15 cellular contexts compared by ENCODE assay signal in the genomic region with DNA sequence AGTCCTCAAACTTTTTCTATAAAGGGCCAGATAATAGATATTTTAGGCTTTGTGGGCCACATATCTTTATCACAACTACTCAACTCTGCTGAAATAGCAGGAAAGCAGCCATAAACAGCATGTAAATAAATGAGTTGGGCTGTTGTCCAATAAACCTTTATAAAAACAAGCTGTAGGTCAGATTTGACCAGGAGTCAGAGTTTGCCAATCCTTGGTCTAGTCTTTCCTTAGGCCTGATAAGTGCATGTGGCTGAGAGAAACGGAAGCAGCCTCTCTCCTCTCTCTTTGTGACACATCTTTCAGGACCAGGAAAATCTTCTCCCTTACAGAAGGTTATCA.
A peak's percentile ranks its signal among the peaks of the same experiment; 100 is the strongest.
DNase-seq lines count a peak whose midpoint lies in the region; ATAC-seq, FAIRE-seq and TF ChIP-seq lines count a peak whose summit lies in the region.
"Had no signal": no experiment of that assay in that cellular context is flagged by ENCODE, and none has a peak within 500 bp of the region (broad histone marks: within the 10 kb centered on the region; RNA-seq: fewer than 3 reads in every experiment).

No MANE protein-coding gene starts in this region.

- no peak for TF ChIP-seq CTCF in astrocyte of the spinal cord (IDR thresholded peaks at IDR 0.05; ENCODE audit: low read depth, low read length)
- no peak for TF ChIP-seq CTCF in keratinocyte (optimal IDR thresholded peaks at IDR 0.05 in 1 of 3, IDR thresholded peaks at IDR 0.05 in 1 of 3, conservative IDR thresholded peaks at IDR 0.05 in 1 of 3; ENCODE audit: extremely low read depth in 1 of 3, insufficient read depth in 2 of 3, low read length in 3 of 3)

- H3K79me2 ChIP-seq in keratinocyte (ENCODE audit: control insufficient read depth, insufficient read depth, low read length) = no peaks in the 10 kb centered on the region

- intact Hi-C loops in activated T-helper 1 cell treated with anti-CD3 and anti-CD28 coated beads, Interleukin-12 subunit alpha, Interleukin-12 subunit beta, Interleukin-2, Interleukin-4 antibody, amounts not matched to agents 30 ng/mL and 10 ng/mL and 1 ng/mL, durations not matched to agents 14 hours and 24 hours and 36 hours (cut with micrococcal nuclease) = no loop called here

- peaks cover 37% of the 10 kb centered on the region for H3K4me1 ChIP-seq in keratinocyte (ENCODE audit: control insufficient read depth, extremely low read depth, insufficient read depth, low read length)
- H3K4me1 ChIP-seq in CD8-positive, alpha-beta memory T cell (ENCODE audit: insufficient read depth, low read length) = no peaks in the 10 kb centered on the region
- H3K4me1 ChIP-seq: psoas muscle had no signal

- in situ Hi-C loops in astrocyte of the spinal cord (cut with HindIII; ENCODE audit: low sequenced_read_pairs) = no loop called here

- H3K9me3 ChIP-seq in keratinocyte (ENCODE audit: control insufficient read depth, low read depth, low read length) = no peaks in the 10 kb centered on the region
- no peaks in the 10 kb centered on the region for H3K9me3 ChIP-seq in CD8-positive, alpha-beta memory T cell (ENCODE audit: low read length)
- H3K9me3 ChIP-seq: psoas muscle had no signal

- H3K9ac ChIP-seq in keratinocyte (ENCODE audit: control insufficient read depth, extremely low read depth, insufficient read depth, low read length) = peak overlapping the region; percentile 57

- no peaks in the 10 kb centered on the region for H3K36me3 ChIP-seq in keratinocyte (ENCODE audit: control insufficient read depth in 2 of 2, extremely low read depth in 1 of 2, insufficient read depth in 2 of 2, low read length in 2 of 2)
- H3K36me3 ChIP-seq in CD8-positive, alpha-beta memory T cell (ENCODE audit: insufficient read depth, low read length) = no peaks in the 10 kb centered on the region

- no peak overlapping the region for H3K4me3 Mint-ChIP-seq in naive thymus-derived CD8-positive, alpha-beta T cell
- H3K4me3 Mint-ChIP-seq in CD8-positive, alpha-beta memory T cell = no peak overlapping the region
- H3K4me3 Mint-ChIP-seq in activated T-helper 1 cell treated with anti-CD3 and anti-CD28 coated beads, Interleukin-12 subunit alpha, Interleukin-12 subunit beta, Interleukin-2, Interleukin-4 antibody, amounts not matched to agents 30 ng/mL and 10 ng/mL and 1 ng/mL, durations not matched to agents 14 hours and 24 hours and 36 hours = no peak overlapping the region
- H3K4me3 Mint-ChIP-seq: dendritic cell treated with granulocyte-macrophage colony-stimulating factor and Interleukin-4, amounts not matched to agents 40 ng/mL and 50 ng/mL, for 4 days; immature natural killer cell had no signal

- no peaks in the 10 kb centered on the region for H3K27me3 ChIP-seq in keratinocyte (ENCODE audit: control insufficient read depth, extremely low read depth, insufficient read depth, low read length)
- H3K27me3 ChIP-seq in CD8-positive, alpha-beta memory T cell (ENCODE audit: insufficient read depth, low read length, poor library complexity, severe bottlenecking) = no peaks in the 10 kb centered on the region

- no peak overlapping the region for H3K4me3 ChIP-seq in astrocyte of the spinal cord (ENCODE audit: low read depth, low read length)
- peak overlapping the region in 2 of 3 experiments; percentile 48 to 49 for H3K4me3 ChIP-seq in keratinocyte (ENCODE audit: control insufficient read depth in 2 of 3, extremely low read depth in 1 of 3, insufficient read depth in 2 of 3, low read depth in 1 of 3, low read length in 3 of 3)
- no peak overlapping the region for H3K4me3 ChIP-seq in CD8-positive, alpha-beta memory T cell (ENCODE audit: low read length)
- H3K4me3 ChIP-seq: psoas muscle had no signal

- no peaks in the 10 kb centered on the region for H4K20me1 ChIP-seq in keratinocyte (ENCODE audit: control insufficient read depth, extremely low read depth, insufficient read depth, low read length)

- H3K27me3 Mint-ChIP-seq in naive thymus-derived CD8-positive, alpha-beta T cell = no peaks in the 10 kb centered on the region
- no peaks in the 10 kb centered on the region for H3K27me3 Mint-ChIP-seq in CD8-positive, alpha-beta memory T cell
- peaks cover 2% of the 10 kb centered on the region for H3K27me3 Mint-ChIP-seq in activated T-helper 1 cell treated with anti-CD3 and anti-CD28 coated beads, Interleukin-12 subunit alpha, Interleukin-12 subunit beta, Interleukin-2, Interleukin-4 antibody, amounts not matched to agents 30 ng/mL and 10 ng/mL and 1 ng/mL, durations not matched to agents 14 hours and 24 hours and 36 hours (ENCODE audit: insufficient read depth)
- H3K27me3 Mint-ChIP-seq: dendritic cell treated with granulocyte-macrophage colony-stimulating factor and Interleukin-4, amounts not matched to agents 40 ng/mL and 50 ng/mL, for 4 days; T-helper 17 cell had no signal

- H3K9me1 ChIP-seq in keratinocyte (ENCODE audit: control insufficient read depth, extremely low read depth, insufficient read depth, low read length) = no peaks in the 10 kb centered on the region

- no peak for FAIRE-seq in keratinocyte (lab: Jason Lieb, UNC)
- FAIRE-seq: G401.6 had no signal

- DNase-seq in astrocyte of the spinal cord (ENCODE audit: low read depth, low spot score) (peak; percentile 43), keratinocyte (ENCODE audit: low read depth, low spot score) (no peak), stromal cell of bone marrow (ENCODE audit: low read depth) (peak; percentile 3), C1 segment of cervical spinal cord (lab: John Stamatoyannopoulos, UW) (no peak)
- no peak for DNase-seq in naive thymus-derived CD8-positive, alpha-beta T cell
- no peak for DNase-seq in CD8-positive, alpha-beta memory T cell
- no peak for DNase-seq in activated T-helper 1 cell treated with anti-CD3 and anti-CD28 coated beads, Interleukin-12 subunit alpha, Interleukin-12 subunit beta, Interleukin-2, Interleukin-4 antibody, amounts not matched to agents 30 ng/mL and 10 ng/mL and 1 ng/mL, durations not matched to agents 14 hours and 24 hours and 36 hours (ENCODE audit: low spot score)
- DNase-seq: activated T-cell treated with anti-CD3 and anti-CD28 coated beads, Interleukin-2, amount 50 U/mL, for 1 hour; immature natural killer cell; psoas muscle; stimulated activated CD4-positive, alpha-beta T cell treated with anti-CD3 and anti-CD28 coated beads, Interleukin-4, amount 100 ng/mL, for 24 hours; T-helper 17 cell had no signal

- H3K4me1 Mint-ChIP-seq in naive thymus-derived CD8-positive, alpha-beta T cell = no peaks in the 10 kb centered on the region
- no peaks in the 10 kb centered on the region for H3K4me1 Mint-ChIP-seq in CD8-positive, alpha-beta memory T cell
- no peaks in the 10 kb centered on the region for H3K4me1 Mint-ChIP-seq in activated T-helper 1 cell treated with anti-CD3 and anti-CD28 coated beads, Interleukin-12 subunit alpha, Interleukin-12 subunit beta, Interleukin-2, Interleukin-4 antibody, amounts not matched to agents 30 ng/mL and 10 ng/mL and 1 ng/mL, durations not matched to agents 14 hours and 24 hours and 36 hours (ENCODE audit: low read depth)
- H3K4me1 Mint-ChIP-seq: immature natural killer cell had no signal

- peak overlapping the region; percentile 80 for H3K4me2 ChIP-seq in keratinocyte (ENCODE audit: control insufficient read depth, extremely low read depth, insufficient read depth, low read depth, low read length)

- H2AFZ ChIP-seq in keratinocyte (ENCODE audit: control insufficient read depth, low read length) = peak overlapping the region; percentile 84

- dilution Hi-C loops in keratinocyte (cut with MboI; ENCODE audit: extremely low pct_ligation_motif_present, low sequenced_read_pairs) = no loop called here

- no peaks in the 10 kb centered on the region for H3K36me3 Mint-ChIP-seq in naive thymus-derived CD8-positive, alpha-beta T cell
- H3K36me3 Mint-ChIP-seq in CD8-positive, alpha-beta memory T cell = no peaks in the 10 kb centered on the region
- H3K36me3 Mint-ChIP-seq in activated T-helper 1 cell treated with anti-CD3 and anti-CD28 coated beads, Interleukin-12 subunit alpha, Interleukin-12 subunit beta, Interleukin-2, Interleukin-4 antibody, amounts not matched to agents 30 ng/mL and 10 ng/mL and 1 ng/mL, durations not matched to agents 14 hours and 24 hours and 36 hours (ENCODE audit: low read depth) = no peaks in the 10 kb centered on the region
- H3K36me3 Mint-ChIP-seq: immature natural killer cell had no signal

- H3K27ac ChIP-seq in keratinocyte (ENCODE audit: control insufficient read depth, insufficient read depth, low read length) = peak overlapping the region; percentile 83
- H3K27ac ChIP-seq in CD8-positive, alpha-beta memory T cell (ENCODE audit: low read depth, low read length) = no peak overlapping the region
- H3K27ac ChIP-seq: psoas muscle had no signal

- CTCF ChIA-PET in CD8-positive, alpha-beta memory T cell (lab: Charles Lee) = no interaction called here

- ATAC-seq in HG03025 (IDR thresholded peaks at IDR 0.05; ENCODE audit: low FRiP score, unreplicated experiment) = peak; percentile 2
- no peak for ATAC-seq in naive thymus-derived CD8-positive, alpha-beta T cell
- ATAC-seq: T-helper 17 cell had no signal

- H3K9me3 Mint-ChIP-seq in naive thymus-derived CD8-positive, alpha-beta T cell = no peaks in the 10 kb centered on the region
- H3K9me3 Mint-ChIP-seq in CD8-positive, alpha-beta memory T cell = no peaks in the 10 kb centered on the region
- H3K9me3 Mint-ChIP-seq in activated T-helper 1 cell treated with anti-CD3 and anti-CD28 coated beads, Interleukin-12 subunit alpha, Interleukin-12 subunit beta, Interleukin-2, Interleukin-4 antibody, amounts not matched to agents 30 ng/mL and 10 ng/mL and 1 ng/mL, durations not matched to agents 14 hours and 24 hours and 36 hours = no peaks in the 10 kb centered on the region
- H3K9me3 Mint-ChIP-seq: dendritic cell treated with granulocyte-macrophage colony-stimulating factor and Interleukin-4, amounts not matched to agents 40 ng/mL and 50 ng/mL, for 4 days had no signal

- H3K27ac Mint-ChIP-seq in naive thymus-derived CD8-positive, alpha-beta T cell = no peak overlapping the region
- no peak overlapping the region for H3K27ac Mint-ChIP-seq in CD8-positive, alpha-beta memory T cell
- no peak overlapping the region for H3K27ac Mint-ChIP-seq in activated T-helper 1 cell treated with anti-CD3 and anti-CD28 coated beads, Interleukin-12 subunit alpha, Interleukin-12 subunit beta, Interleukin-2, Interleukin-4 antibody, amounts not matched to agents 30 ng/mL and 10 ng/mL and 1 ng/mL, durations not matched to agents 14 hours and 24 hours and 36 hours
- H3K27ac Mint-ChIP-seq: dendritic cell treated with granulocyte-macrophage colony-stimulating factor and Interleukin-4, amounts not matched to agents 40 ng/mL and 50 ng/mL, for 4 days; immature natural killer cell; T-helper 17 cell had no signal

- POLR2A ChIA-PET in naive thymus-derived CD8-positive, alpha-beta T cell (lab: Charles Lee) = no interaction called here
- POLR2A ChIA-PET in CD8-positive, alpha-beta memory T cell (lab: Charles Lee) = no interaction called here

Comparison
In these comparisons a context has a peak if more than half of its experiments do, and no peak if none do; other contexts are left out.
1. DNase-seq: peak in astrocyte of the spinal cord (single experiment) and stromal cell of bone marrow (single experiment); none in keratinocyte (single experiment), C1 segment of cervical spinal cord (0 of 14), naive thymus-derived CD8-positive, alpha-beta T cell (0 of 10), CD8-positive, alpha-beta memory T cell (0 of 5) and activated T-helper 1 cell treated with anti-CD3 and anti-CD28 coated beads, Interleukin-12 subunit alpha, Interleukin-12 subunit beta, Interleukin-2, Interleukin-4 antibody, amounts not matched to agents 30 ng/mL and 10 ng/mL and 1 ng/mL, durations not matched to agents 14 hours and 24 hours and 36 hours (single experiment).
2. H3K4me3 ChIP-seq: peak in keratinocyte (2 of 3); none in astrocyte of the spinal cord (single experiment) and CD8-positive, alpha-beta memory T cell (single experiment).